ENCODE assay signal across 8 cellular contexts in the genomic region with DNA sequence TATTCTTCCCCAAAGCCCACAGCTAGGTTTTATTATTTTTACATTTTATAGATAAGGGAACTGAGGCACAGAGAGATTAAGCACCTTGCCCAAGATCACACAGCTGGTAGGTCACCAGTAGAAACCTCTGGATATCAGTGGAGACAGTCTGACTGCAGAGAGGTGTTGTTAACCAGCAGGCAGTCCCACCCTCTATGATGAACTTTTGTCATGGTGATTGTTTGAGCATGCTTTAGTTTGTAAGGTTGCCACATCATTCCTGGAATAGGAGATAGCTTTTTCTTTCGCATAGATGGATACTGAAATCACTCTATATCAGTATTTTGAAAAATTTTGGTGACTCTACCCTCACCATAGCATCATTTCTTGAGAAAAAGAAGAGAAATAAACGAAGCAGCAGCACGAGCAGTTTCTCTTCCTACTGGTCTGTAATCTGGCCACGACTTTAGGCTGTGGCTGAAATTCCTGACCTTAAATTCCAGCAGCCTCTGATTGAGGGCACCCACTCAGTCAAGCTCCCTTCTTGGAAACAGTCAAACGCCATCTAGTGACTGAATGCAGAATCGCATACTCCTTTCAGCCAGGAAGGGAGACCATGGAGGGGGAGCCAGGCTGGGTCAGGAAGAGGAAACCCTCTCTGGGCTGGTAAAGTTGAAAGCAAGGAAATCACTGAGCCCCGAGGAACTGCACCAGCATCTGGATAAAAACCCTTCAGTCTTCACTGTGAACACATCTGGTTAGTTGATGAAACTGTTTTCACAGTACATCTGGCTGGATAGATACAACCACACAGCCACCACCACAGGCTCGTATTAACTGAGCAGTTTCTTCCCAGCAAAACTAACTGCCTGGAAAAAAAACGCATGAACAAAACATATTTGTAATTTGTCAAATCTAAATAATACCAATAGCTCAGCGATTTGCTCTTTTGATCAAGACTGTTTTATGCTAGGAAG.
A peak's percentile ranks its signal among the peaks of the same experiment; 100 is the strongest.
DNase-seq lines count a peak whose midpoint lies in the region; ATAC-seq, FAIRE-seq and TF ChIP-seq lines count a peak whose summit lies in the region.

No MANE protein-coding gene starts in this region.

- DNase-seq in GM10248 (ENCODE audit: extremely low spot score) (peak; percentile 51), MG63 (peak; percentile 71), T-helper 22 cell (ENCODE audit: low read depth) (peak; percentile 6), GM12878 (ENCODE audit: low read depth, low spot score) (peak; percentile 28), iPS DF 6.9 (ENCODE audit: low read depth, low spot score) (peak; percentile 96)
- peak; percentile 13 to 43 for DNase-seq in stimulated activated CD4-positive, alpha-beta T cell treated with anti-CD3 and anti-CD28 coated beads, Interleukin-12 subunit alpha, Interleukin-12 subunit beta, amount 100 ng/mL, for 24 hours (ENCODE audit: low read depth in 2 of 2)

- FAIRE-seq in GM12878 (lab: Jason Lieb, UNC) = peak; percentile 95

- H3K79me2 ChIP-seq in GM12878 (ENCODE audit: control insufficient read depth, insufficient read depth, low read length) = no peaks in the 10 kb centered on the region

- H3K4me3 ChIP-seq in MG63 = no peak overlapping the region
- no peak overlapping the region for H3K4me3 ChIP-seq in GM12878
- no peak overlapping the region for H3K4me3 ChIP-seq in iPS DF 6.9 (ENCODE audit: low read length)

- H3K9me3 ChIP-seq in MG63 (peaks cover 5% of the 10 kb centered on the region), GM12878 (replicated peaks; ENCODE audit: control insufficient read depth, insufficient read depth, low read length) (no peaks in the 10 kb centered on the region; the same call in 2 of the 3 replicates), iPS DF 6.9 (ENCODE audit: control insufficient read depth, insufficient read depth, low read length) (no peaks in the 10 kb centered on the region)

- SMC1A ChIA-PET in GM12878 (lab: Charles Lee; ENCODE audit: uncharacterized antibody, unreplicated experiment) = interaction anchor here (0.6 to 4.0 kb wide), 30 partner anchors 13 to 984 kb away, joined by 3 to 19 read pairs (median 3); no protein-coding TSS in a partner anchor

- POLR2A ChIA-PET in GM10248 (lab: Yijun Ruan, JAX) (no interaction called here), GM12878 (lab: Charles Lee) (interaction anchor here (0.6 kb wide), 1 partner anchor 15 kb away, joined by 3 read pairs; no protein-coding TSS in a partner anchor)

- H2AFZ ChIP-seq in GM12878 (ENCODE audit: control insufficient read depth, low read depth, low read length) = no peak overlapping the region

- in situ Hi-C loops in GM12878 (cut with MboI) = no loop called here

- BruUV-seq in GM12878 (replicated peaks; lab: Mats Ljungman, UMichigan) = no TSS peak

- ATAC-seq in GM12878 = peak; percentile 93
- no peak for ATAC-seq in HG03521 (IDR thresholded peaks at IDR 0.05; ENCODE audit: unreplicated experiment)
- no peak for ATAC-seq in HG03378 (IDR thresholded peaks at IDR 0.05; ENCODE audit: unreplicated experiment)

- no peak overlapping the region for H3K4me2 ChIP-seq in GM12878 (ENCODE audit: control insufficient read depth, insufficient read depth)

- H3K27me3 ChIP-seq in MG63 (no peaks in the 10 kb centered on the region), GM12878 (replicated peaks in 1 of 2; ENCODE audit: control insufficient read depth in 2 of 2, insufficient read depth in 2 of 2, low read length in 1 of 2) (no peaks in the 10 kb centered on the region), iPS DF 6.9 (ENCODE audit: control insufficient read depth, insufficient read depth, low read length) (no peaks in the 10 kb centered on the region; the same call in 1 of the 2 replicates)

- no peak for TF ChIP-seq EP300 in GM12878 (IDR thresholded peaks at IDR 0.05; ENCODE audit: borderline replicate concordance in 1 of 2, control insufficient read depth in 1 of 2, low read depth in 2 of 2, low read length in 2 of 2)

- intact Hi-C loops in GM12878 (cut with micrococcal nuclease; ENCODE audit: unreplicated experiment) = no loop called here

- no peaks in the 10 kb centered on the region for H3K36me3 ChIP-seq in MG63
- no peaks in the 10 kb centered on the region for H3K36me3 ChIP-seq in GM12878 (ENCODE audit: control insufficient read depth in 2 of 2, insufficient read depth in 2 of 2, low read length in 1 of 2)
- no peaks in the 10 kb centered on the region for H3K36me3 ChIP-seq in iPS DF 6.9 (ENCODE audit: control insufficient read depth, insufficient read depth, low read length)

- no peaks in the 10 kb centered on the region for H3K4me1 ChIP-seq in GM12878 (ENCODE audit: control insufficient read depth, insufficient read depth, low read length)
- 0 out of 2 replicates have a peak, but pooled peaks cover 1% of the 10 kb centered on the region for H3K4me1 ChIP-seq in iPS DF 6.9 (ENCODE audit: control insufficient read depth, insufficient read depth, low read length)

- TF ChIP-seq RAD21 in GM12878 (IDR thresholded peaks at IDR 0.05; ENCODE audit: insufficient read depth, low read depth, low read length) = peak; percentile 82

- TF ChIP-seq CTCF in GM10248 (IDR thresholded peaks at IDR 0.05; ENCODE audit: control extremely low read depth, extremely low read depth, low read depth, missing control alignments) (peak; percentile 91), GM12878 (IDR thresholded peaks at IDR 0.05 in 2 of 3, conservative IDR thresholded peaks at IDR 0.05 in 1 of 3; ENCODE audit: control insufficient read depth in 2 of 3, extremely low read depth in 1 of 3, insufficient read depth in 1 of 3, low read depth in 3 of 3, low read length in 3 of 3) (peak; percentile 83 to 89 (median 84))

- 4% methylated on average over 10 of the region's 10 CpGs for WGBS in GM12878 (ENCODE audit: insufficient coverage, insufficient replicate concordance, low lambda C conversion rate, missing lambda C conversion rate)
- WGBS in iPS DF 6.9 (ENCODE audit: insufficient coverage, insufficient read length) = no CpG with 5 or more reads among the region's 10 CpGs

- CTCF ChIA-PET in GM10248 (lab: Yijun Ruan, JAX) = interaction anchor here (0.6 to 3.5 kb wide), 60 partner anchors 9 to 790 kb away, joined by 3 to 59 read pairs (median 4); no protein-coding TSS in a partner anchor
- CTCF ChIA-PET in GM12878 (lab: Yijun Ruan, JAX) = interaction anchor here (0.5 to 5.2 kb wide), 54 partner anchors 9 to 1322 kb away, joined by 3 to 33 read pairs (median 4); a partner anchor contains a TSS

- no peak for TF ChIP-seq POLR2A in GM12878 (IDR thresholded peaks at IDR 0.05; ENCODE audit: low read depth, low read length)

- no peak overlapping the region for H3K9ac ChIP-seq in GM12878 (ENCODE audit: control insufficient read depth, insufficient read depth, low read length)

- no peak overlapping the region for H3K27ac ChIP-seq in GM12878 (ENCODE audit: control insufficient read depth, insufficient read depth)
- H3K27ac ChIP-seq in iPS DF 6.9 (ENCODE audit: low read length) = no peak overlapping the region

- RAD21 ChIA-PET in GM12878 (lab: Charles Lee; ENCODE audit: unreplicated experiment) = interaction anchor here (0.6 to 1.9 kb wide), 23 partner anchors 12 to 984 kb away, joined by 3 to 11 read pairs (median 4); no protein-coding TSS in a partner anchor

- H4K20me1 ChIP-seq in GM12878 (ENCODE audit: control insufficient read depth, insufficient read depth) = no peaks in the 10 kb centered on the region; the same call in 1 of the 2 replicates

TF ChIP-seq in GM12878, 131 proteins besides CTCF, POLR2A, EP300 and RAD21:
- 0 out of 2 replicates have a peak, but pooled peaks have one; percentile 24 for TF ChIP-seq IKZF1 (conservative IDR thresholded peaks at IDR 0.05)
- TF ChIP-seq YY1 (IDR thresholded peaks at IDR 0.05; ENCODE audit: low read depth, low read length) = peak; percentile 74
- peak; percentile 84 for TF ChIP-seq SMC3 (IDR thresholded peaks at IDR 0.05; ENCODE audit: borderline replicate concordance, low read length)
- TF ChIP-seq, protein P1, sequence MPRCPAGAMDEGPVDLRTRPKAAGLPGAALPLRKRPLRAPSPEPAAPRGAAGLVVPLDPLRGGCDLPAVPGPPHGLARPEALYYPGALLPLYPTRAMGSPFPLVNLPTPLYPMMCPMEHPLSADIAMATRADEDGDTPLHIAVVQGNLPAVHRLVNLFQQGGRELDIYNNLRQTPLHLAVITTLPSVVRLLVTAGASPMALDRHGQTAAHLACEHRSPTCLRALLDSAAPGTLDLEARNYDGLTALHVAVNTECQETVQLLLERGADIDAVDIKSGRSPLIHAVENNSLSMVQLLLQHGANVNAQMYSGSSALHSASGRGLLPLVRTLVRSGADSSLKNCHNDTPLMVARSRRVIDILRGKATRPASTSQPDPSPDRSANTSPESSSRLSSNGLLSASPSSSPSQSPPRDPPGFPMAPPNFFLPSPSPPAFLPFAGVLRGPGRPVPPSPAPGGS (IDR thresholded peaks at IDR 0.05; ENCODE audit: borderline replicate concordance, insufficient read depth, low read depth, low read length, poor library complexity, severe bottlenecking) = no peak

Comparison
In these comparisons a context has a peak if more than half of its experiments do, and no peak if none do; other contexts are left out.
1. DNase-seq: peak in every context shown above with its lines; median percentile 96 in iPS DF 6.9; 71 in MG63; 51 in GM10248; 28 in GM12878; 28 in stimulated activated CD4-positive, alpha-beta T cell treated with anti-CD3 and anti-CD28 coated beads, Interleukin-12 subunit alpha, Interleukin-12 subunit beta, amount 100 ng/mL, for 24 hours; 6 in T-helper 22 cell.